Comparison of ENCODE assay signal across 1 cellular context in the genomic region with DNA sequence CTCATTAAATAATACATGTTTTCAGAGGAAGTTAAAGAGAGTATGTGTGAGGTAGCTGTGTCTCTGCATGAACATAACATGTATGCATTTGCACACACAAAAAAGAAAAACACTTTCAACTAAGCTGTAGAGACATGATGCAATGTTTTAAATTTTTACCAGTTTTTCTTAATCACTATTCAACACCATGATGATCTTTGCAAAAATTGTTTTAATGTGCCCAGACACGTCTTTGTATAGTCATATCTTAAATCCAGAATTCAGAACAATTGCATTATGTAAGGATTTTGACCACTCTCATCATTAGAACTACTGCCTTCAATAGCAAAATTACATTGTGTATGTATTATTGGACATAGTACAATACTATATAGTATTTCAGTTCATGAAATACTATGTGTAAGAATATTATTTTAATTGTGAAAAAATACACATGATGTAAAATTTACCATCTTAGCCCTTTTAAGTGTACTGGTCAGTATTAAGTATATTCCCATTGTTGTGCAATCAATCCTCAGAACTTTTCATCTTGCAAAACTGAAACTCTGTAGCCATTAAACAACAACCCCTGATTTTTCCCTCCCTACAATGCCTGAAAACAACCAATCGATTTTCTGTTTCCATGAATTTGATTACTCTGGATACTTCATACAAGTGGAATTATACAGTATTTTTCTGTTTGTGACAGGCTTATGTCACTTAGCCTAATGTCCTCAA.
TF ChIP-seq lines count a peak whose summit lies in the region.

No MANE protein-coding gene starts in this region.

TF ChIP-seq in HepG2, 621 proteins besides CTCF, POLR2A, EP300 and RAD21:
- TF ChIP-seq, protein P1, sequence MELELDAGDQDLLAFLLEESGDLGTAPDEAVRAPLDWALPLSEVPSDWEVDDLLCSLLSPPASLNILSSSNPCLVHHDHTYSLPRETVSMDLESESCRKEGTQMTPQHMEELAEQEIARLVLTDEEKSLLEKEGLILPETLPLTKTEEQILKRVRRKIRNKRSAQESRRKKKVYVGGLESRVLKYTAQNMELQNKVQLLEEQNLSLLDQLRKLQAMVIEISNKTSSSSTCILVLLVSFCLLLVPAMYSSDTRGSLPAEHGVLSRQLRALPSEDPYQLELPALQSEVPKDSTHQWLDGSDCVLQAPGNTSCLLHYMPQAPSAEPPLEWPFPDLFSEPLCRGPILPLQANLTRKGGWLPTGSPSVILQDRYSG (CRISPR knock-in tag; IDR thresholded peaks at IDR 0.05), result no peak
- TF ChIP-seq CEBPB (IDR thresholded peaks at IDR 0.05; ENCODE audit: borderline replicate concordance, low read depth, low read length), result peak; percentile 61
- TF ChIP-seq ZNF329 (CRISPR knock-in tag; IDR thresholded peaks at IDR 0.05; ENCODE audit: low read depth), result no peak
- no peak for TF ChIP-seq DNMT3B (CRISPR knock-in tag; conservative IDR thresholded peaks at IDR 0.05)
- no peak for TF ChIP-seq HNRNPUL1 (IDR thresholded peaks at IDR 0.05; ENCODE audit: low read depth, low read length)
- no peak for TF ChIP-seq YEATS4 (CRISPR knock-in tag; IDR thresholded peaks at IDR 0.05; ENCODE audit: borderline replicate concordance)
